ENCODE assay signal across 18 cellular contexts in genomic region chr10:5970527-5970926, GRCh38. TPM values are rescaled to one million over a fixed set of nuclear protein-coding genes. Genes with fewer than 3 reads are reported as not detected.
DNase-seq lines count a peak whose midpoint lies in the region; ATAC-seq, FAIRE-seq and TF ChIP-seq lines count a peak whose summit lies in the region.
"Had no signal": no experiment of that assay in that cellular context is flagged by ENCODE, and none has a peak within 500 bp of the region (broad histone marks: within the 10 kb centered on the region; RNA-seq: fewer than 3 reads in every experiment).

No MANE protein-coding gene starts in this region.

- H3K27me3 ChIP-seq in liver (ENCODE audit: control insufficient read depth in 4 of 4, insufficient read depth in 4 of 4, low read length in 3 of 4) (no peaks in the 10 kb centered on the region), HepG2 (ENCODE audit: control insufficient read depth in 1 of 2, insufficient read depth in 2 of 2, low read length in 2 of 2) (peaks cover 0 to 6% of the 10 kb centered on the region in 2 experiments; a peak in 2 of 5 replicates), GM12878 (replicated peaks in 1 of 2; ENCODE audit: control insufficient read depth in 2 of 2, insufficient read depth in 2 of 2, low read length in 1 of 2) (no peaks in the 10 kb centered on the region), uterus (no peaks in the 10 kb centered on the region), neural progenitor cell (peaks cover 34% of the 10 kb centered on the region)
- H3K27me3 ChIP-seq: tibial artery had no signal

- POLR2A ChIA-PET in HepG2 (lab: Yijun Ruan, JAX) = no interaction called here
- POLR2A ChIA-PET in GM12878 (lab: Charles Lee) = interaction anchor here (0.7 to 2.0 kb wide), 3 partner anchors 77 to 239 kb away, joined by 3 to 6 read pairs (median 4); no protein-coding TSS in a partner anchor

- no peak overlapping the region for H2AFZ ChIP-seq in HepG2 (ENCODE audit: low read length)
- H2AFZ ChIP-seq in GM12878 (ENCODE audit: control insufficient read depth, low read depth, low read length) = no peak overlapping the region
- H2AFZ ChIP-seq in neural progenitor cell (replicated peaks) = no peak overlapping the region

- H3K36me3 ChIP-seq in liver (ENCODE audit: control insufficient read depth in 4 of 4, insufficient read depth in 3 of 4, low read depth in 1 of 4, low read length in 3 of 4) (no peaks in the 10 kb centered on the region), HepG2 (replicated peaks in 1 of 2; ENCODE audit: control insufficient read depth in 1 of 2, insufficient read depth in 2 of 2, low read length in 2 of 2) (no peaks in the 10 kb centered on the region), GM12878 (ENCODE audit: control insufficient read depth in 2 of 2, insufficient read depth in 2 of 2, low read length in 1 of 2) (peaks cover 1 to 5% of the 10 kb centered on the region in 2 experiments; a peak in 3 of 4 replicates), uterus (no peaks in the 10 kb centered on the region), neural progenitor cell (no peaks in the 10 kb centered on the region)

- H3K36me3 Mint-ChIP-seq in neural progenitor cell = no peaks in the 10 kb centered on the region

- H3K4me2 ChIP-seq in HepG2 (ENCODE audit: low read depth, low read length) (no peak overlapping the region), GM12878 (ENCODE audit: control insufficient read depth, insufficient read depth) (0 out of 2 replicates have a peak overlapping the region, but pooled peaks have one; percentile 95), neural progenitor cell (no peak overlapping the region)

- in situ Hi-C loops in HepG2 (cut with HindIII; ENCODE audit: extremely low pct_ligation_motif_present, low pct_unique_long_range_greater_than_20kb) (no loop called here), GM12878 (cut with MboI) (no loop called here)

- no peak overlapping the region for H3K9ac ChIP-seq in liver (ENCODE audit: low read depth in 1 of 2, low read length in 2 of 2)
- H3K9ac ChIP-seq in HepG2 (ENCODE audit: insufficient read depth, low read depth, low read length) = no peak overlapping the region
- no peak overlapping the region for H3K9ac ChIP-seq in GM12878 (ENCODE audit: control insufficient read depth, insufficient read depth, low read length)
- no peak overlapping the region for H3K9ac ChIP-seq in neural progenitor cell

- TF ChIP-seq POLR2A in HepG2 (IDR thresholded peaks at IDR 0.05; ENCODE audit: insufficient read depth in 1 of 2, low read depth in 2 of 2, low read length in 2 of 2) (no peak), GM12878 (IDR thresholded peaks at IDR 0.05; ENCODE audit: low read depth, low read length) (no peak), uterus (IDR thresholded peaks at IDR 0.05) (no peak)

- H3K4me3 ChIP-seq in liver (ENCODE audit: low read depth in 1 of 3, low read length in 3 of 3) (no peak overlapping the region), HepG2 (replicated peaks in 1 of 3; ENCODE audit: insufficient read depth in 1 of 3, low read depth in 2 of 3, low read length in 3 of 3) (no peak overlapping the region), GM12878 (no peak overlapping the region; the same call in 1 of the 2 replicates), uterus (no peak overlapping the region), neural progenitor cell (no peak overlapping the region)
- H3K4me3 ChIP-seq: SK-N-MC, tibial artery had no signal

- intact Hi-C loops in HepG2 (cut with micrococcal nuclease; ENCODE audit: unreplicated experiment) (no loop called here), GM12878 (cut with micrococcal nuclease; ENCODE audit: unreplicated experiment) (no loop called here), uterus (cut with DNase I; ENCODE audit: low total_unique reads) (no loop called here)

- DNase-seq in HepG2 (ENCODE audit: low spot score) (no peak), GM12878 (ENCODE audit: low read depth, low spot score) (no peak), mesenteric fat pad (ENCODE audit: low spot score) (peak; percentile 39), uterus (no peak), neural progenitor cell (ENCODE audit: low spot score) (no peak), NCI-H1092 (lab: John Stamatoyannopoulos, UW) (no peak), T-helper 1 cell (no peak)
- DNase-seq: activated CD4-positive, CD25-positive, alpha-beta regulatory T cell treated with anti-CD3 and anti-CD28 coated beads, Interleukin-2, amount 50 U/mL, for 72 hours; anterior cingulate cortex; DND-41; effector CD8-positive, alpha-beta T cell; NCI-H82; nephron progenitor cell; tibial artery had no signal

- no peak for TF ChIP-seq RAD21 in liver (IDR thresholded peaks at IDR 0.05)
- no peak for TF ChIP-seq RAD21 in HepG2 (CRISPR knock-in tag; IDR thresholded peaks at IDR 0.05)
- no peak for TF ChIP-seq RAD21 in GM12878 (IDR thresholded peaks at IDR 0.05; ENCODE audit: insufficient read depth, low read depth, low read length)

- peaks cover 4% of the 10 kb centered on the region for H3K9me3 Mint-ChIP-seq in neural progenitor cell
- H3K9me3 Mint-ChIP-seq: activated naive CD4-positive, alpha-beta T cell treated with anti-CD3 and anti-CD28 coated beads, Interleukin-2, amount 10 ng/mL, durations not matched to agents 7 days and 5 days; nephron progenitor cell; stimulated activated effector memory CD8-positive, alpha-beta T cell treated with anti-CD3 and anti-CD28 coated beads, Interleukin-12 subunit alpha, Interleukin-12 subunit beta, amount 100 ng/mL, for 72 hours had no signal

- TF ChIP-seq CTCF in liver (IDR thresholded peaks at IDR 0.05; ENCODE audit: low read depth, low read length, missing input control) (no peak), HepG2 (CRISPR knock-in tag; IDR thresholded peaks at IDR 0.05) (no peak), GM12878 (IDR thresholded peaks at IDR 0.05 in 2 of 3, conservative IDR thresholded peaks at IDR 0.05 in 1 of 3; ENCODE audit: control insufficient read depth in 2 of 3, extremely low read depth in 1 of 3, insufficient read depth in 1 of 3, low read depth in 3 of 3, low read length in 3 of 3) (no peak), uterus (IDR thresholded peaks at IDR 0.05) (no peak), neural progenitor cell (IDR thresholded peaks at IDR 0.05) (no peak)

- H3K4me1 ChIP-seq in liver (ENCODE audit: control insufficient read depth in 4 of 4, insufficient read depth in 4 of 4, low read length in 3 of 4) = peaks cover 16 to 45% (median 31%) of the 10 kb centered on the region in 4 donors
- peaks cover 14% of the 10 kb centered on the region for H3K4me1 ChIP-seq in HepG2 (ENCODE audit: insufficient read depth, low read length)
- peaks cover 23% of the 10 kb centered on the region for H3K4me1 ChIP-seq in GM12878 (ENCODE audit: control insufficient read depth, insufficient read depth, low read length)
- H3K4me1 ChIP-seq in uterus = no peaks in the 10 kb centered on the region
- no peaks in the 10 kb centered on the region for H3K4me1 ChIP-seq in neural progenitor cell

- RAD21 ChIA-PET in GM12878 (lab: Charles Lee; ENCODE audit: unreplicated experiment) = no interaction called here

- H3K9me3 ChIP-seq in liver (ENCODE audit: control insufficient read depth in 4 of 4, low read length in 3 of 4) = no peaks in the 10 kb centered on the region
- no peaks in the 10 kb centered on the region for H3K9me3 ChIP-seq in HepG2 (ENCODE audit: low read length)
- no peaks in the 10 kb centered on the region for H3K9me3 ChIP-seq in GM12878 (replicated peaks; ENCODE audit: control insufficient read depth, insufficient read depth, low read length)
- no peaks in the 10 kb centered on the region for H3K9me3 ChIP-seq in uterus
- H3K9me3 ChIP-seq in neural progenitor cell (ENCODE audit: low read depth) = no peaks in the 10 kb centered on the region
- H3K9me3 ChIP-seq: tibial artery had no signal

- no peaks in the 10 kb centered on the region for H3F3A ChIP-seq in neural progenitor cell (ENCODE audit: low read depth)

- no peak for TF ChIP-seq EP300 in HepG2 (IDR thresholded peaks at IDR 0.05; ENCODE audit: low read depth in 2 of 2, low read length in 2 of 2)
- TF ChIP-seq EP300 in HepG2 (CRISPR knock-in tag; IDR thresholded peaks at IDR 0.05; ENCODE audit: borderline replicate concordance) = no peak
- no peak for TF ChIP-seq EP300 in GM12878 (IDR thresholded peaks at IDR 0.05; ENCODE audit: borderline replicate concordance in 1 of 2, control insufficient read depth in 1 of 2, low read depth in 2 of 2, low read length in 2 of 2)

- H3K27me3 Mint-ChIP-seq in neural progenitor cell (ENCODE audit: insufficient read depth, low read depth) = peaks cover 14% of the 10 kb centered on the region
- H3K27me3 Mint-ChIP-seq: activated naive CD4-positive, alpha-beta T cell treated with anti-CD3 and anti-CD28 coated beads, Interleukin-2, amount 10 ng/mL, durations not matched to agents 7 days and 5 days had no signal

- BruUV-seq in HepG2 (replicated peaks; lab: Mats Ljungman, UMichigan) (no TSS peak), GM12878 (replicated peaks; lab: Mats Ljungman, UMichigan) (no TSS peak)

- H3K27ac Mint-ChIP-seq in neural progenitor cell = no peak overlapping the region
- H3K27ac Mint-ChIP-seq: nephron progenitor cell had no signal

- H3K4me1 Mint-ChIP-seq in neural progenitor cell = peaks cover 6% of the 10 kb centered on the region
- H3K4me1 Mint-ChIP-seq: nephron progenitor cell had no signal

- ATAC-seq in HepG2 (no peak), GM12878 (no peak)

- WGBS in liver = 83% methylated on average over 3 of the region's 3 CpGs
- WGBS in HepG2 (ENCODE audit: low lambda C conversion rate) = 28% methylated on average over 3 of the region's 3 CpGs
- 92% methylated on average over 3 of the region's 3 CpGs for WGBS in GM12878 (ENCODE audit: insufficient coverage, insufficient replicate concordance, low lambda C conversion rate, missing lambda C conversion rate)

- H4K20me1 ChIP-seq in HepG2 (ENCODE audit: insufficient read depth, low read length) = no peaks in the 10 kb centered on the region
- no peaks in the 10 kb centered on the region for H4K20me1 ChIP-seq in GM12878 (ENCODE audit: control insufficient read depth, insufficient read depth)
- H4K20me1 ChIP-seq in neural progenitor cell (ENCODE audit: low read depth) = no peaks in the 10 kb centered on the region

- SMC1A ChIA-PET in GM12878 (lab: Charles Lee; ENCODE audit: uncharacterized antibody, unreplicated experiment) = interaction anchor here (1.0 to 1.7 kb wide), 4 partner anchors 16 to 161 kb away, joined by 3 to 4 read pairs (median 4); no protein-coding TSS in a partner anchor

- no peak overlapping the region for H3K4me3 Mint-ChIP-seq in neural progenitor cell
- H3K4me3 Mint-ChIP-seq: activated naive CD4-positive, alpha-beta T cell treated with anti-CD3 and anti-CD28 coated beads, Interleukin-2, amount 10 ng/mL, durations not matched to agents 7 days and 5 days; nephron progenitor cell had no signal

- FAIRE-seq in HepG2 (lab: Jason Lieb, UNC) = no peak
- no peak for FAIRE-seq in GM12878 (lab: Jason Lieb, UNC)

- H3K27ac ChIP-seq in liver (ENCODE audit: low read depth in 1 of 2, low read length in 2 of 2) (peak overlapping the region; percentile 87 to 99), HepG2 (ENCODE audit: extremely low read length, insufficient read depth, low read length) (no peak overlapping the region), GM12878 (ENCODE audit: control insufficient read depth, insufficient read depth) (no peak overlapping the region), uterus (peak overlapping the region; percentile 65 to 72), neural progenitor cell (no peak overlapping the region)
- H3K27ac ChIP-seq: SK-N-MC, tibial artery had no signal

- H3K79me2 ChIP-seq in HepG2 (ENCODE audit: insufficient read depth, low read length) (no peaks in the 10 kb centered on the region), GM12878 (ENCODE audit: control insufficient read depth, insufficient read depth, low read length) (peaks cover 57% of the 10 kb centered on the region), neural progenitor cell (ENCODE audit: low read depth) (no peaks in the 10 kb centered on the region)

- CTCF ChIA-PET in HepG2 (lab: Yijun Ruan, JAX; ENCODE audit: low intra/inter-chr PET ratio, low total read pairs) = no interaction called here
- CTCF ChIA-PET in GM12878 (lab: Yijun Ruan, JAX) = interaction anchor here (2.9 kb wide), 1 partner anchor 43 kb away, joined by 7 read pairs; no protein-coding TSS in a partner anchor

RNA-seq across cellular contexts. Expression of gene IL15RA, which starts 6.8 kb away (rescaled TPM):
- 1 to 10 TPM; 6.6 to 9.2 TPM for total RNA-seq in liver
- 10 to 100 TPM in 1 of 2 donors, 1 to 10 TPM in 1; 9.6 to 10.7 TPM for polyA plus RNA-seq in liver
- total RNA-seq in HepG2 (2016; rRNA removed; fragmentation: Illumina TruSeq; extraction: Trizol) = 0.53 and 0.66 TPM in 2 replicates
- 0.30 TPM in 1 of 2 replicates, not detected in the other for total RNA-seq in HepG2 (2016; cell fraction: cytosol; rRNA removed; fragmentation: Illumina TruSeq; extraction: Trizol; ENCODE audit: low read depth)
- total RNA-seq in HepG2 (2016; cell fraction: insoluble cytoplasmic fraction; rRNA removed; fragmentation: Illumina TruSeq; extraction: Trizol) = 0.49 and 0.67 TPM in 2 replicates
- 0.43 and 0.55 TPM in 2 replicates for total RNA-seq in HepG2 (2016; cell fraction: membrane; rRNA removed; fragmentation: Illumina TruSeq; extraction: Trizol)
- 0.37 TPM in 1 of 2 replicates, not detected in the other for total RNA-seq in HepG2 (2016; cell fraction: nucleus; rRNA removed; fragmentation: Illumina TruSeq; extraction: Trizol)
- 0.77 and 0.85 TPM in 2 replicates for polyA plus RNA-seq in HepG2 (2011; rRNA removed)
- 0.39 and 0.58 TPM in 2 replicates for polyA plus RNA-seq in HepG2 (2011; cell fraction: cytosol; rRNA removed)
- polyA plus RNA-seq in HepG2 (2011; cell fraction: nucleus; rRNA removed) = 0.48 and 0.50 TPM in 2 replicates
- 0.27 TPM in 1 of 2 replicates, not detected in the other for polyA plus RNA-seq in HepG2 (2012)
- 0.33 and 0.44 TPM in 2 replicates for polyA plus RNA-seq in HepG2 (2016; cell fraction: cytosol; fragmentation: Illumina TruSeq; extraction: Trizol; ENCODE audit: low read depth)
- polyA plus RNA-seq in HepG2 (2016; cell fraction: insoluble cytoplasmic fraction; fragmentation: Illumina TruSeq; extraction: Trizol; ENCODE audit: low read depth) = 0.43 and 0.53 TPM in 2 replicates
- 0.45 and 0.56 TPM in 2 replicates for polyA plus RNA-seq in HepG2 (2016; cell fraction: membrane; fragmentation: Illumina TruSeq; extraction: Trizol; ENCODE audit: low read depth)
- polyA plus RNA-seq in HepG2 (2016; cell fraction: nucleus; fragmentation: Illumina TruSeq; extraction: Trizol; ENCODE audit: insufficient read depth, low read depth) = 0.68 and 0.77 TPM in 2 replicates
- polyA minus RNA-seq in HepG2 (2011; rRNA and poly(A)+ RNA removed; ENCODE audit: low replicate concordance) = 1.1 and 4.7 TPM in 2 replicates
- not detected in 2 replicates for polyA minus RNA-seq in HepG2 (2011; cell fraction: cytosol; rRNA and poly(A)+ RNA removed)
- not detected in 2 replicates for polyA minus RNA-seq in HepG2 (2011; cell fraction: nucleus; rRNA and poly(A)+ RNA removed)
- 16.9 and 18.2 TPM in 2 replicates for total RNA-seq in GM12878 (2013; cell fraction: nucleolus; rRNA removed)
- 14.7 and 15.2 TPM in 2 replicates for total RNA-seq in GM12878 (2014; rRNA removed)
- total RNA-seq in GM12878 (2014; rRNA removed; fragmentation: Illumina TruSeq; extraction: Trizol) = 6.5 and 7.7 TPM in 2 replicates
- 9.9 and 12.1 TPM in 2 replicates for total RNA-seq in GM12878 (2021)
- polyA plus RNA-seq in GM12878 (2011; ENCODE audit: low read depth) = 4.5 TPM
- polyA plus RNA-seq in GM12878 (2011; rRNA removed) = 6.5 and 12.0 TPM in 2 replicates
- polyA plus RNA-seq in GM12878 (2011; cell fraction: cytosol; rRNA removed) = 14.3 and 16.3 TPM in 2 replicates
- 14.8 and 16.5 TPM in 2 replicates for polyA plus RNA-seq in GM12878 (2011; cell fraction: nucleus; rRNA removed)
- 8.6 and 11.8 TPM in 2 replicates for polyA plus RNA-seq in GM12878 (2012)
- 7.8 and 9.8 TPM in 2 replicates for polyA plus RNA-seq in GM12878 (2014; fragmentation: Illumina TruSeq; extraction: Trizol)
- 1 to 10 TPM; 2.0 to 4.2 TPM for polyA plus RNA-seq in GM12878 (2014; fragmentation: Nextera tagmentation; extraction: Ambion mirVana)
- 13.3 and 14.8 TPM in 2 replicates for polyA plus RNA-seq in GM12878 (2014; rRNA removed)
- polyA plus RNA-seq in GM12878 (2016; fragmentation: Nextera tagmentation; extraction: Ambion mirVana) = 10 to 100 TPM; 13.8 to 14.6 TPM
- 5.0 and 8.7 TPM in 2 replicates for polyA minus RNA-seq in GM12878 (2011; rRNA and poly(A)+ RNA removed)
- polyA minus RNA-seq in GM12878 (2011; cell fraction: cytosol; rRNA and poly(A)+ RNA removed) = 2.7 and 4.3 TPM in 2 replicates
- 1.9 and 4.3 TPM in 2 replicates for polyA minus RNA-seq in GM12878 (2011; cell fraction: nucleus; rRNA and poly(A)+ RNA removed)
- 24.6 TPM for total RNA-seq in mesenteric fat pad
- 10 to 100 TPM in 3 of 4 donors, 1 to 10 TPM in 1; 1.6 to 42.5 (median 31.9) TPM for total RNA-seq in uterus
- not detected in 2 replicates for total RNA-seq in neural progenitor cell (ENCODE audit: low replicate concordance)

Comparison
In these comparisons a context has a peak if more than half of its experiments do, and no peak if none do; other contexts are left out.
1. H3K27ac ChIP-seq: peak in liver (2 of 2) and uterus (2 of 2); none in HepG2 (single experiment), GM12878 (single experiment) and neural progenitor cell (single experiment).